In genomic region chr9:127698985-127699670, GRCh38 we compare ENCODE assay signal across 1 cellular context.
TF ChIP-seq lines count a peak whose summit lies in the region.

No MANE protein-coding gene starts in this region.

TF ChIP-seq in SK-N-SH, 30 proteins besides CTCF, POLR2A, EP300 and RAD21 (continued from another document):
- TF ChIP-seq MXI1 (IDR thresholded peaks at IDR 0.05; ENCODE audit: low read depth, low read length) = peak; percentile 72; the same call in 1 of the 2 replicates
- TF ChIP-seq NRF1 (IDR thresholded peaks at IDR 0.05; ENCODE audit: low read depth, low read length) = no peak
- TF ChIP-seq MAX (IDR thresholded peaks at IDR 0.05; ENCODE audit: low read depth) = peak; percentile 93
- TF ChIP-seq GATA2 (CRISPR knock-in tag; IDR thresholded peaks at IDR 0.05) = no peak
